In genomic region chr16:66717112-66717675, GRCh38 we compare ENCODE assay signal across 8 cellular contexts. TPM values are rescaled to one million over a fixed set of nuclear protein-coding genes. Genes with fewer than 3 reads are reported as not detected.
DNase-seq lines count a peak whose midpoint lies in the region; ATAC-seq, FAIRE-seq and TF ChIP-seq lines count a peak whose summit lies in the region.

No MANE protein-coding gene starts in this region.

- H3K36me3 Mint-ChIP-seq in Caco-2 (ENCODE audit: insufficient read depth, unreplicated experiment), result peaks cover 76% of the 10 kb centered on the region
- H3K36me3 Mint-ChIP-seq in activated T-helper 1 cell treated with anti-CD3 and anti-CD28 coated beads, Interleukin-12 subunit alpha, Interleukin-12 subunit beta, Interleukin-2, Interleukin-4 antibody, amounts not matched to agents 30 ng/mL and 10 ng/mL and 1 ng/mL, durations not matched to agents 14 hours and 24 hours and 36 hours (ENCODE audit: low read depth), result peaks cover 8% of the 10 kb centered on the region

- ATAC-seq in heart left ventricle (peak; percentile 38 to 82 (median 67)), GM18909 (IDR thresholded peaks at IDR 0.05; ENCODE audit: poor library complexity, unreplicated experiment) (no peak), GM19467 (IDR thresholded peaks at IDR 0.05; ENCODE audit: unreplicated experiment) (no peak)

- DNase-seq in Caco-2 (peak; percentile 48 to 58), HFF-Myc (ENCODE audit: extremely low read depth, low read depth) (peak; percentile 77), WERI-Rb-1 (peak; percentile 68), heart left ventricle (peak in 2 of 5 donors; percentile 27 to 35), small intestine (peak; percentile 65)
- no peak for DNase-seq in activated T-helper 1 cell treated with anti-CD3 and anti-CD28 coated beads, Interleukin-12 subunit alpha, Interleukin-12 subunit beta, Interleukin-2, Interleukin-4 antibody, amounts not matched to agents 30 ng/mL and 10 ng/mL and 1 ng/mL, durations not matched to agents 14 hours and 24 hours and 36 hours (ENCODE audit: low spot score)

- FAIRE-seq in small intestine (lab: Jason Lieb, UNC), result no peak

- intact Hi-C loops in Caco-2 (cut with micrococcal nuclease; ENCODE audit: unreplicated experiment) (loop anchor here (1.0 to 5.0 kb wide), 2 partner anchors 11 to 110 kb away; no protein-coding TSS in a partner anchor), heart left ventricle (cut with DNase I) (loop anchor here in 2 of 10 donors (10.0 kb wide), 3 partner anchors 52 to 98 kb away; no protein-coding TSS in a partner anchor)
- intact Hi-C loops in activated T-helper 1 cell treated with anti-CD3 and anti-CD28 coated beads, Interleukin-12 subunit alpha, Interleukin-12 subunit beta, Interleukin-2, Interleukin-4 antibody, amounts not matched to agents 30 ng/mL and 10 ng/mL and 1 ng/mL, durations not matched to agents 14 hours and 24 hours and 36 hours (cut with micrococcal nuclease), result no loop called here

- H3K27ac ChIP-seq in WERI-Rb-1, result no peak overlapping the region
- no peak overlapping the region for H3K27ac ChIP-seq in heart left ventricle
- H3K27ac ChIP-seq in small intestine (ENCODE audit: low read depth in 1 of 2, low read length in 1 of 2), result no peak overlapping the region

- POLR2A ChIA-PET in Caco-2 (lab: Charles Lee), result no interaction called here

- H3K4me1 Mint-ChIP-seq in Caco-2 (ENCODE audit: low read depth, unreplicated experiment), result peaks cover 10% of the 10 kb centered on the region
- H3K4me1 Mint-ChIP-seq in activated T-helper 1 cell treated with anti-CD3 and anti-CD28 coated beads, Interleukin-12 subunit alpha, Interleukin-12 subunit beta, Interleukin-2, Interleukin-4 antibody, amounts not matched to agents 30 ng/mL and 10 ng/mL and 1 ng/mL, durations not matched to agents 14 hours and 24 hours and 36 hours (ENCODE audit: low read depth), result no peaks in the 10 kb centered on the region

- CTCF ChIA-PET in Caco-2 (lab: Charles Lee), result interaction anchor here (0.6 to 1.5 kb wide), 5 partner anchors 11 to 1222 kb away, joined by 3 to 5 read pairs (median 3); partner anchors contain the start of gene NAE1

- H3K9me3 Mint-ChIP-seq in Caco-2 (ENCODE audit: unreplicated experiment), result no peaks in the 10 kb centered on the region
- no peaks in the 10 kb centered on the region for H3K9me3 Mint-ChIP-seq in activated T-helper 1 cell treated with anti-CD3 and anti-CD28 coated beads, Interleukin-12 subunit alpha, Interleukin-12 subunit beta, Interleukin-2, Interleukin-4 antibody, amounts not matched to agents 30 ng/mL and 10 ng/mL and 1 ng/mL, durations not matched to agents 14 hours and 24 hours and 36 hours

- TF ChIP-seq CTCF in Caco-2 (IDR thresholded peaks at IDR 0.05; ENCODE audit: insufficient read depth in 1 of 2, low read depth in 1 of 2, low read length in 1 of 2, severe bottlenecking in 1 of 2, unreplicated experiment in 1 of 2), result peak; percentile 38 to 65
- TF ChIP-seq CTCF in HFF-Myc (IDR thresholded peaks at IDR 0.05; ENCODE audit: low read depth, low read length, missing control alignments), result peak; percentile 70
- TF ChIP-seq CTCF in WERI-Rb-1 (IDR thresholded peaks at IDR 0.05; ENCODE audit: low read depth, low read length), result peak; percentile 94
- TF ChIP-seq CTCF in heart left ventricle (IDR thresholded peaks at IDR 0.05), result peak; percentile 31 to 67 (median 38)

- no TSS peak for BruUV-seq in Caco-2 (replicated peaks; lab: Mats Ljungman, UMichigan)

- 0 out of 2 replicates have a peak, but pooled peaks cover 1% of the 10 kb centered on the region for H3K36me3 ChIP-seq in Caco-2 (ENCODE audit: control insufficient read depth, insufficient read depth, low read length)
- H3K36me3 ChIP-seq in WERI-Rb-1, result peaks cover 7% of the 10 kb centered on the region
- peaks cover 0 to 44% (median 31%) of the 10 kb centered on the region in 9 donors for H3K36me3 ChIP-seq in heart left ventricle
- H3K36me3 ChIP-seq in small intestine (ENCODE audit: control insufficient read depth in 2 of 2, insufficient read depth in 2 of 2, low read length in 2 of 2), result peaks cover 0 to 3% of the 10 kb centered on the region in 2 donors

- TF ChIP-seq POLR2A in heart left ventricle (IDR thresholded peaks at IDR 0.05), result no peak

- no peaks in the 10 kb centered on the region for H3K27me3 Mint-ChIP-seq in Caco-2 (ENCODE audit: insufficient read depth, unreplicated experiment)
- no peaks in the 10 kb centered on the region for H3K27me3 Mint-ChIP-seq in activated T-helper 1 cell treated with anti-CD3 and anti-CD28 coated beads, Interleukin-12 subunit alpha, Interleukin-12 subunit beta, Interleukin-2, Interleukin-4 antibody, amounts not matched to agents 30 ng/mL and 10 ng/mL and 1 ng/mL, durations not matched to agents 14 hours and 24 hours and 36 hours (ENCODE audit: insufficient read depth)

- WGBS in heart left ventricle, 4 donors, result 43 to 56% (median 46%) methylated on average over 12 of the region's 12 CpGs
- WGBS in small intestine, 3 donors, result 44 to 63% (median 54%) methylated on average over 12 of the region's 12 CpGs

- H3K4me3 ChIP-seq in Caco-2 (ENCODE audit: low read depth, low read length) (no peak overlapping the region), HFF-Myc (replicated peaks; ENCODE audit: low read depth, low read length) (no peak overlapping the region), WERI-Rb-1 (ENCODE audit: low read depth, low read length) (no peak overlapping the region), heart left ventricle (no peak overlapping the region), small intestine (ENCODE audit: low read depth in 1 of 2, low read length in 2 of 2) (no peak overlapping the region)

- H3K27me3 ChIP-seq in Caco-2 (replicated peaks; ENCODE audit: control insufficient read depth, insufficient read depth, low read length) (no peaks in the 10 kb centered on the region), WERI-Rb-1 (ENCODE audit: insufficient read depth, low read depth, severe bottlenecking) (no peaks in the 10 kb centered on the region), heart left ventricle (no peaks in the 10 kb centered on the region), small intestine (ENCODE audit: control insufficient read depth in 2 of 2, insufficient read depth in 2 of 2, low read length in 2 of 2) (no peaks in the 10 kb centered on the region)

- peaks cover 23% of the 10 kb centered on the region for H3K4me1 ChIP-seq in Caco-2
- H3K4me1 ChIP-seq in heart left ventricle, result peaks cover 0 to 6% (median 0%) of the 10 kb centered on the region in 12 donors
- H3K4me1 ChIP-seq in small intestine (ENCODE audit: control insufficient read depth in 2 of 2, insufficient read depth in 1 of 2, low read depth in 1 of 2, low read length in 1 of 2), result no peaks in the 10 kb centered on the region

- H3K9me3 ChIP-seq in Caco-2 (no peaks in the 10 kb centered on the region), WERI-Rb-1 (ENCODE audit: severe bottlenecking) (no peaks in the 10 kb centered on the region), heart left ventricle (no peaks in the 10 kb centered on the region), small intestine (ENCODE audit: control insufficient read depth, low read depth) (no peaks in the 10 kb centered on the region)

- H3K27ac Mint-ChIP-seq in Caco-2 (ENCODE audit: unreplicated experiment), result no peak overlapping the region
- H3K27ac Mint-ChIP-seq in activated T-helper 1 cell treated with anti-CD3 and anti-CD28 coated beads, Interleukin-12 subunit alpha, Interleukin-12 subunit beta, Interleukin-2, Interleukin-4 antibody, amounts not matched to agents 30 ng/mL and 10 ng/mL and 1 ng/mL, durations not matched to agents 14 hours and 24 hours and 36 hours, result no peak overlapping the region

- H3K4me3 Mint-ChIP-seq in Caco-2 (ENCODE audit: unreplicated experiment), result no peak overlapping the region
- H3K4me3 Mint-ChIP-seq in activated T-helper 1 cell treated with anti-CD3 and anti-CD28 coated beads, Interleukin-12 subunit alpha, Interleukin-12 subunit beta, Interleukin-2, Interleukin-4 antibody, amounts not matched to agents 30 ng/mL and 10 ng/mL and 1 ng/mL, durations not matched to agents 14 hours and 24 hours and 36 hours, result no peak overlapping the region

RNA-seq across cellular contexts. Expression of gene CMTM4, which starts 20.7 kb away (rescaled TPM):
- total RNA-seq in Caco-2 (2022) (106 and 108 TPM in 2 replicates), heart left ventricle (10 to 100 TPM in 7 of 9 donors, 1 to 10 TPM in 2; 8.1 to 22.5 (median 12.2) TPM)
- polyA plus RNA-seq in heart left ventricle (10 to 100 TPM in 1 of 2 donors, 1 to 10 TPM in 1; 4.5 to 13.8 TPM), small intestine (10 to 100 TPM; 21.1 to 48.9 (median 37.1) TPM)
- total RNA-seq in activated T-helper 1 cell treated with anti-CD3 and anti-CD28 coated beads, Interleukin-12 subunit alpha, Interleukin-12 subunit beta, Interleukin-2, Interleukin-4 antibody, amounts not matched to agents 30 ng/mL and 10 ng/mL and 1 ng/mL, durations not matched to agents 14 hours and 24 hours and 36 hours, result 3.3 and 3.9 TPM in 2 replicates

RNA-seq across cellular contexts. Expression of gene DYNC1LI2, which starts 34.2 kb away (rescaled TPM):
- total RNA-seq in Caco-2 (2022) (180 and 182 TPM in 2 replicates), heart left ventricle (100 to 1,000 TPM in 3 of 9 donors, 10 to 100 TPM in 6; 58.3 to 117 (median 88.6) TPM)
- polyA plus RNA-seq in heart left ventricle (10 to 100 TPM; 38.3 to 53.2 TPM), small intestine (10 to 100 TPM; 37.8 to 78.9 (median 46.3) TPM)
- total RNA-seq in activated T-helper 1 cell treated with anti-CD3 and anti-CD28 coated beads, Interleukin-12 subunit alpha, Interleukin-12 subunit beta, Interleukin-2, Interleukin-4 antibody, amounts not matched to agents 30 ng/mL and 10 ng/mL and 1 ng/mL, durations not matched to agents 14 hours and 24 hours and 36 hours, result 55.7 and 60.3 TPM in 2 replicates

Comparison
In these comparisons a context has a peak if more than half of its experiments do, and no peak if none do; other contexts are left out.
1. CTCF ChIP-seq: peak in every context shown above with its lines; median percentile 94 in WERI-Rb-1; 70 in HFF-Myc; 52 in Caco-2; 38 in heart left ventricle.
2. ATAC-seq: peak in heart left ventricle (4 of 4); none in GM18909 (single experiment) and GM19467 (single experiment).